10 cellular contexts compared by ENCODE assay signal in genomic region chr1:160058087-160058486, GRCh38. TPM values are rescaled to one million over a fixed set of nuclear protein-coding genes. Genes with fewer than 3 reads are reported as not detected.
DNase-seq lines count a peak whose midpoint lies in the region; ATAC-seq, FAIRE-seq and TF ChIP-seq lines count a peak whose summit lies in the region.
"Had no signal": no experiment of that assay in that cellular context is flagged by ENCODE, and none has a peak within 500 bp of the region (broad histone marks: within the 10 kb centered on the region; RNA-seq: fewer than 3 reads in every experiment).

No MANE protein-coding gene starts in this region.

- H2AFZ ChIP-seq in SK-N-SH (ENCODE audit: low read depth) (no peak overlapping the region), HepG2 (ENCODE audit: low read length) (no peak overlapping the region)

- H3K9ac ChIP-seq in SK-N-SH (no peak overlapping the region), HepG2 (ENCODE audit: insufficient read depth, low read depth, low read length) (no peak overlapping the region)

- H3F3A ChIP-seq in SK-N-SH (replicated peaks; ENCODE audit: insufficient read depth): no peaks in the 10 kb centered on the region

- FAIRE-seq in HepG2 (lab: Jason Lieb, UNC): no peak

- peaks cover 70% of the 10 kb centered on the region for H3K27me3 ChIP-seq in SK-N-SH (ENCODE audit: insufficient read depth)
- no peaks in the 10 kb centered on the region for H3K27me3 ChIP-seq in HepG2 (ENCODE audit: control insufficient read depth in 1 of 2, insufficient read depth in 2 of 2, low read length in 2 of 2)

- H3K27ac ChIP-seq in SK-N-SH (ENCODE audit: low read depth in 2 of 2, low read length in 1 of 2): no peak overlapping the region
- H3K27ac ChIP-seq in HepG2 (ENCODE audit: extremely low read length, insufficient read depth, low read length): no peak overlapping the region
- no peak overlapping the region for H3K27ac ChIP-seq in RWPE1

- H3K79me2 ChIP-seq in SK-N-SH (ENCODE audit: insufficient read depth) (no peaks in the 10 kb centered on the region), HepG2 (ENCODE audit: insufficient read depth, low read length) (no peaks in the 10 kb centered on the region)

- H3K9me3 ChIP-seq in SK-N-SH (no peaks in the 10 kb centered on the region), HepG2 (ENCODE audit: low read length) (no peaks in the 10 kb centered on the region)

- no peak for TF ChIP-seq RAD21 in SK-N-SH (IDR thresholded peaks at IDR 0.05; ENCODE audit: low read length)
- no peak for TF ChIP-seq RAD21 in HepG2 (CRISPR knock-in tag; IDR thresholded peaks at IDR 0.05)

- ATAC-seq in HepG2: no peak

- CTCF ChIA-PET in SK-N-SH (lab: Yijun Ruan, JAX): interaction anchor here (1.1 to 9.8 kb wide), 6 partner anchors 8 to 233 kb away, joined by 3 to 76 read pairs (median 13); partner anchors contain the start of gene KCNJ9
- CTCF ChIA-PET in HepG2 (lab: Yijun Ruan, JAX; ENCODE audit: low intra/inter-chr PET ratio, low total read pairs): no interaction called here
- CTCF ChIA-PET in RWPE1 (lab: Yijun Ruan, JAX): interaction anchor here (0.6 to 2.8 kb wide), 5 partner anchors 9 to 140 kb away, joined by 3 to 10 read pairs (median 3); no protein-coding TSS in a partner anchor

- no TSS peak for BruUV-seq in HepG2 (replicated peaks; lab: Mats Ljungman, UMichigan)

- H3K4me1 ChIP-seq in SK-N-SH (ENCODE audit: control insufficient read depth in 1 of 2, insufficient read depth in 2 of 2, low read depth in 1 of 2, low read length in 1 of 2) (peaks cover 0 to 9% of the 10 kb centered on the region in 2 experiments; a peak in 1 of 4 replicates), HepG2 (ENCODE audit: insufficient read depth, low read length) (peaks cover 81% of the 10 kb centered on the region)

- in situ Hi-C loops in HepG2 (cut with HindIII; ENCODE audit: extremely low pct_ligation_motif_present, low pct_unique_long_range_greater_than_20kb): no loop called here

- no peak overlapping the region for H3K4me3 ChIP-seq in SK-N-SH (ENCODE audit: low read depth in 2 of 2, low read length in 1 of 2)
- H3K4me3 ChIP-seq in HepG2 (replicated peaks in 1 of 3; ENCODE audit: insufficient read depth in 1 of 3, low read depth in 2 of 3, low read length in 3 of 3): no peak overlapping the region

- POLR2A ChIA-PET in SK-N-SH (lab: Yijun Ruan, JAX): no interaction called here
- POLR2A ChIA-PET in HepG2 (lab: Yijun Ruan, JAX): interaction anchor here (1.0 to 1.1 kb wide), 2 partner anchors 9 to 13 kb away, joined by 3 read pairs; no protein-coding TSS in a partner anchor
- POLR2A ChIA-PET in RWPE1 (lab: Yijun Ruan, JAX; ENCODE audit: low non-redundant PET): no interaction called here

- WGBS in SK-N-SH (ENCODE audit: low lambda C conversion rate): 42% methylated on average over 2 of the region's 2 CpGs
- WGBS in HepG2 (ENCODE audit: low lambda C conversion rate): 55% methylated on average over 2 of the region's 2 CpGs

- TF ChIP-seq EP300 in SK-N-SH (IDR thresholded peaks at IDR 0.05; ENCODE audit: borderline replicate concordance in 1 of 2, low read depth in 1 of 2, low read length in 1 of 2) (no peak), HepG2 (IDR thresholded peaks at IDR 0.05; ENCODE audit: low read depth in 2 of 2, low read length in 2 of 2) (no peak), HepG2 (CRISPR knock-in tag; IDR thresholded peaks at IDR 0.05; ENCODE audit: borderline replicate concordance) (no peak)

- H4K20me1 ChIP-seq in SK-N-SH (ENCODE audit: insufficient read depth) (no peaks in the 10 kb centered on the region), HepG2 (ENCODE audit: insufficient read depth, low read length) (no peaks in the 10 kb centered on the region)

- H3K9me2 ChIP-seq in SK-N-SH: no peaks in the 10 kb centered on the region

- intact Hi-C loops in HepG2 (cut with micrococcal nuclease; ENCODE audit: unreplicated experiment): no loop called here

- TF ChIP-seq CTCF in SK-N-SH (IDR thresholded peaks at IDR 0.05): peak; percentile 19; the same call in 1 of the 2 replicates
- TF ChIP-seq CTCF in HepG2 (CRISPR knock-in tag; IDR thresholded peaks at IDR 0.05): peak; percentile 40
- TF ChIP-seq CTCF in RWPE1 (conservative IDR thresholded peaks at IDR 0.05; ENCODE audit: low read depth): no peak

- H3K36me3 ChIP-seq in SK-N-SH (replicated peaks in 1 of 2; ENCODE audit: control insufficient read depth in 1 of 2, insufficient read depth in 2 of 2, low read length in 1 of 2) (no peaks in the 10 kb centered on the region), HepG2 (replicated peaks in 1 of 2; ENCODE audit: control insufficient read depth in 1 of 2, insufficient read depth in 2 of 2, low read length in 2 of 2) (no peaks in the 10 kb centered on the region; a peak in 1 of 5 replicates)

- DNase-seq in GM03348 (ENCODE audit: low spot score): peak; percentile 43
- DNase-seq in SK-N-SH: no peak
- no peak for DNase-seq in HepG2 (ENCODE audit: low spot score)
- no peak for DNase-seq in RWPE1 (ENCODE audit: low spot score)
- DNase-seq in activated CD4-positive, alpha-beta T cell treated with anti-CD3 and anti-CD28 coated beads for 4 hours: no peak
- DNase-seq in NCI-H748 (lab: John Stamatoyannopoulos, UW; ENCODE audit: unreplicated experiment): no peak
- DNase-seq: activated CD4-positive, CD25-positive, alpha-beta regulatory T cell; HCEC 1CT; NCI-H774 had no signal

- no peak for TF ChIP-seq POLR2A in HepG2 (IDR thresholded peaks at IDR 0.05; ENCODE audit: insufficient read depth in 1 of 2, low read depth in 2 of 2, low read length in 2 of 2)

- H3K4me2 ChIP-seq in SK-N-SH (no peak overlapping the region), HepG2 (ENCODE audit: low read depth, low read length) (no peak overlapping the region)

RNA-seq across cellular contexts. Expression of gene KCNJ10, which starts 11.9 kb away (rescaled TPM):
- 0.03 TPM in 1 of 2 replicates, not detected in the other for polyA plus RNA-seq in SK-N-SH (2012; rRNA removed)
- polyA plus RNA-seq in SK-N-SH (2012; cell fraction: cytosol; rRNA removed): not detected in 2 replicates
- polyA plus RNA-seq in SK-N-SH (2012; cell fraction: nucleus; rRNA removed): not detected in 2 replicates
- 4.1 and 4.4 TPM in 2 replicates for total RNA-seq in HepG2 (2016; rRNA removed; fragmentation: Illumina TruSeq; extraction: Trizol)
- 1.3 and 1.6 TPM in 2 replicates for total RNA-seq in HepG2 (2016; cell fraction: cytosol; rRNA removed; fragmentation: Illumina TruSeq; extraction: Trizol; ENCODE audit: low read depth)
- 3.2 and 4.0 TPM in 2 replicates for total RNA-seq in HepG2 (2016; cell fraction: insoluble cytoplasmic fraction; rRNA removed; fragmentation: Illumina TruSeq; extraction: Trizol)
- total RNA-seq in HepG2 (2016; cell fraction: membrane; rRNA removed; fragmentation: Illumina TruSeq; extraction: Trizol): 3.8 and 4.4 TPM in 2 replicates
- 8.4 and 9.2 TPM in 2 replicates for total RNA-seq in HepG2 (2016; cell fraction: nucleus; rRNA removed; fragmentation: Illumina TruSeq; extraction: Trizol)
- 9.9 and 10.3 TPM in 2 replicates for polyA plus RNA-seq in HepG2 (2011; rRNA removed)
- 5.4 and 7.7 TPM in 2 replicates for polyA plus RNA-seq in HepG2 (2011; cell fraction: cytosol; rRNA removed)
- 16.5 and 20.7 TPM in 2 replicates for polyA plus RNA-seq in HepG2 (2011; cell fraction: nucleus; rRNA removed)
- polyA plus RNA-seq in HepG2 (2012): 3.2 and 4.8 TPM in 2 replicates
- 1.4 and 1.8 TPM in 2 replicates for polyA plus RNA-seq in HepG2 (2016; cell fraction: cytosol; fragmentation: Illumina TruSeq; extraction: Trizol; ENCODE audit: low read depth)
- 6.3 and 7.5 TPM in 2 replicates for polyA plus RNA-seq in HepG2 (2016; cell fraction: insoluble cytoplasmic fraction; fragmentation: Illumina TruSeq; extraction: Trizol; ENCODE audit: low read depth)
- 3.7 and 3.9 TPM in 2 replicates for polyA plus RNA-seq in HepG2 (2016; cell fraction: membrane; fragmentation: Illumina TruSeq; extraction: Trizol; ENCODE audit: low read depth)
- 20.4 and 22.0 TPM in 2 replicates for polyA plus RNA-seq in HepG2 (2016; cell fraction: nucleus; fragmentation: Illumina TruSeq; extraction: Trizol; ENCODE audit: insufficient read depth, low read depth)
- polyA minus RNA-seq in HepG2 (2011; rRNA and poly(A)+ RNA removed; ENCODE audit: low replicate concordance): 34.8 TPM in 1 of 2 replicates, not detected in the other
- 4.8 and 5.5 TPM in 2 replicates for polyA minus RNA-seq in HepG2 (2011; cell fraction: cytosol; rRNA and poly(A)+ RNA removed)
- polyA minus RNA-seq in HepG2 (2011; cell fraction: nucleus; rRNA and poly(A)+ RNA removed): 6.7 and 8.1 TPM in 2 replicates
- total RNA-seq: pulmonary artery endothelial cell had no signal

RNA-seq across cellular contexts. Expression of gene KCNJ9, which starts 23.3 kb away (rescaled TPM):
- polyA plus RNA-seq in SK-N-SH (2012; rRNA removed) (0.02 and 0.05 TPM in 2 replicates), HepG2 (2011; rRNA removed) (not detected in 2 replicates)
- 0.01 and 0.03 TPM in 2 replicates for polyA plus RNA-seq in SK-N-SH (2012; cell fraction: cytosol; rRNA removed)
- polyA plus RNA-seq in SK-N-SH (2012; cell fraction: nucleus; rRNA removed): 0.01 TPM in 1 of 2 replicates, not detected in the other
- total RNA-seq in HepG2 (2016; rRNA removed; fragmentation: Illumina TruSeq; extraction: Trizol): not detected in 2 replicates
- not detected in 2 replicates for total RNA-seq in HepG2 (2016; cell fraction: cytosol; rRNA removed; fragmentation: Illumina TruSeq; extraction: Trizol; ENCODE audit: low read depth)
- total RNA-seq in HepG2 (2016; cell fraction: insoluble cytoplasmic fraction; rRNA removed; fragmentation: Illumina TruSeq; extraction: Trizol): not detected in 2 replicates
- not detected in 2 replicates for total RNA-seq in HepG2 (2016; cell fraction: membrane; rRNA removed; fragmentation: Illumina TruSeq; extraction: Trizol)
- not detected in 2 replicates for total RNA-seq in HepG2 (2016; cell fraction: nucleus; rRNA removed; fragmentation: Illumina TruSeq; extraction: Trizol)
- polyA plus RNA-seq in HepG2 (2011; cell fraction: cytosol; rRNA removed): 0.01 TPM in 1 of 2 replicates, not detected in the other
- polyA plus RNA-seq in HepG2 (2011; cell fraction: nucleus; rRNA removed): 0.03 and 0.06 TPM in 2 replicates
- polyA plus RNA-seq in HepG2 (2012): not detected in 2 replicates
- polyA plus RNA-seq in HepG2 (2016; cell fraction: cytosol; fragmentation: Illumina TruSeq; extraction: Trizol; ENCODE audit: low read depth): not detected in 2 replicates
- not detected in 2 replicates for polyA plus RNA-seq in HepG2 (2016; cell fraction: insoluble cytoplasmic fraction; fragmentation: Illumina TruSeq; extraction: Trizol; ENCODE audit: low read depth)
- not detected in 2 replicates for polyA plus RNA-seq in HepG2 (2016; cell fraction: membrane; fragmentation: Illumina TruSeq; extraction: Trizol; ENCODE audit: low read depth)
- polyA plus RNA-seq in HepG2 (2016; cell fraction: nucleus; fragmentation: Illumina TruSeq; extraction: Trizol; ENCODE audit: insufficient read depth, low read depth): not detected in 2 replicates
- not detected in 2 replicates for polyA minus RNA-seq in HepG2 (2011; rRNA and poly(A)+ RNA removed; ENCODE audit: low replicate concordance)
- not detected in 2 replicates for polyA minus RNA-seq in HepG2 (2011; cell fraction: cytosol; rRNA and poly(A)+ RNA removed)
- not detected in 2 replicates for polyA minus RNA-seq in HepG2 (2011; cell fraction: nucleus; rRNA and poly(A)+ RNA removed)
- total RNA-seq: pulmonary artery endothelial cell had no signal

RNA-seq across cellular contexts. Expression of gene PIGM, which starts 26.3 kb away (rescaled TPM):
- 4.0 and 5.1 TPM in 2 replicates for polyA plus RNA-seq in SK-N-SH (2012; rRNA removed)
- polyA plus RNA-seq in SK-N-SH (2012; cell fraction: cytosol; rRNA removed): 5.5 and 6.0 TPM in 2 replicates
- 2.9 and 4.1 TPM in 2 replicates for polyA plus RNA-seq in SK-N-SH (2012; cell fraction: nucleus; rRNA removed)
- 2.9 and 4.6 TPM in 2 replicates for total RNA-seq in HepG2 (2016; rRNA removed; fragmentation: Illumina TruSeq; extraction: Trizol)
- 0.53 and 0.61 TPM in 2 replicates for total RNA-seq in HepG2 (2016; cell fraction: cytosol; rRNA removed; fragmentation: Illumina TruSeq; extraction: Trizol; ENCODE audit: low read depth)
- total RNA-seq in HepG2 (2016; cell fraction: insoluble cytoplasmic fraction; rRNA removed; fragmentation: Illumina TruSeq; extraction: Trizol): 2.7 and 4.5 TPM in 2 replicates
- 1.7 and 2.0 TPM in 2 replicates for total RNA-seq in HepG2 (2016; cell fraction: membrane; rRNA removed; fragmentation: Illumina TruSeq; extraction: Trizol)
- 4.9 and 5.7 TPM in 2 replicates for total RNA-seq in HepG2 (2016; cell fraction: nucleus; rRNA removed; fragmentation: Illumina TruSeq; extraction: Trizol)
- 3.4 TPM in 2 replicates for polyA plus RNA-seq in HepG2 (2011; rRNA removed)
- 2.0 and 2.9 TPM in 2 replicates for polyA plus RNA-seq in HepG2 (2011; cell fraction: cytosol; rRNA removed)
- 2.3 and 3.2 TPM in 2 replicates for polyA plus RNA-seq in HepG2 (2011; cell fraction: nucleus; rRNA removed)
- polyA plus RNA-seq in HepG2 (2012): 3.1 and 4.0 TPM in 2 replicates
- polyA plus RNA-seq in HepG2 (2016; cell fraction: cytosol; fragmentation: Illumina TruSeq; extraction: Trizol; ENCODE audit: low read depth): 0.49 and 0.60 TPM in 2 replicates
- 3.1 and 3.3 TPM in 2 replicates for polyA plus RNA-seq in HepG2 (2016; cell fraction: insoluble cytoplasmic fraction; fragmentation: Illumina TruSeq; extraction: Trizol; ENCODE audit: low read depth)
- polyA plus RNA-seq in HepG2 (2016; cell fraction: membrane; fragmentation: Illumina TruSeq; extraction: Trizol; ENCODE audit: low read depth): 1.3 and 1.6 TPM in 2 replicates
- polyA plus RNA-seq in HepG2 (2016; cell fraction: nucleus; fragmentation: Illumina TruSeq; extraction: Trizol; ENCODE audit: insufficient read depth, low read depth): 7.6 and 8.5 TPM in 2 replicates
- 0.89 and 4.2 TPM in 2 replicates for polyA minus RNA-seq in HepG2 (2011; rRNA and poly(A)+ RNA removed; ENCODE audit: low replicate concordance)
- polyA minus RNA-seq in HepG2 (2011; cell fraction: cytosol; rRNA and poly(A)+ RNA removed): 2.1 and 2.4 TPM in 2 replicates
- 4.0 and 5.3 TPM in 2 replicates for polyA minus RNA-seq in HepG2 (2011; cell fraction: nucleus; rRNA and poly(A)+ RNA removed)

RNA-seq across cellular contexts. Expression of gene IGSF8, which starts 40.3 kb away (rescaled TPM):
- polyA plus RNA-seq in SK-N-SH (2012; rRNA removed) (67.9 and 70.7 TPM in 2 replicates), HepG2 (2011; rRNA removed) (41.0 and 52.1 TPM in 2 replicates)
- 25.4 and 43.9 TPM in 2 replicates for polyA plus RNA-seq in SK-N-SH (2012; cell fraction: cytosol; rRNA removed)
- polyA plus RNA-seq in SK-N-SH (2012; cell fraction: nucleus; rRNA removed): 92.0 and 109 TPM in 2 replicates
- 8.0 and 24.0 TPM in 2 replicates for total RNA-seq in HepG2 (2016; rRNA removed; fragmentation: Illumina TruSeq; extraction: Trizol)
- 1.8 and 1.9 TPM in 2 replicates for total RNA-seq in HepG2 (2016; cell fraction: cytosol; rRNA removed; fragmentation: Illumina TruSeq; extraction: Trizol; ENCODE audit: low read depth)
- 7.7 and 25.9 TPM in 2 replicates for total RNA-seq in HepG2 (2016; cell fraction: insoluble cytoplasmic fraction; rRNA removed; fragmentation: Illumina TruSeq; extraction: Trizol)
- total RNA-seq in HepG2 (2016; cell fraction: membrane; rRNA removed; fragmentation: Illumina TruSeq; extraction: Trizol): 3.4 and 4.0 TPM in 2 replicates
- total RNA-seq in HepG2 (2016; cell fraction: nucleus; rRNA removed; fragmentation: Illumina TruSeq; extraction: Trizol): 24.1 and 29.5 TPM in 2 replicates
- 36.7 and 58.5 TPM in 2 replicates for polyA plus RNA-seq in HepG2 (2011; cell fraction: cytosol; rRNA removed)
- polyA plus RNA-seq in HepG2 (2011; cell fraction: nucleus; rRNA removed): 81.8 and 93.4 TPM in 2 replicates
- polyA plus RNA-seq in HepG2 (2012): 24.4 and 32.1 TPM in 2 replicates
- 1.6 and 1.8 TPM in 2 replicates for polyA plus RNA-seq in HepG2 (2016; cell fraction: cytosol; fragmentation: Illumina TruSeq; extraction: Trizol; ENCODE audit: low read depth)
- 7.6 and 8.9 TPM in 2 replicates for polyA plus RNA-seq in HepG2 (2016; cell fraction: insoluble cytoplasmic fraction; fragmentation: Illumina TruSeq; extraction: Trizol; ENCODE audit: low read depth)
- 2.6 and 3.2 TPM in 2 replicates for polyA plus RNA-seq in HepG2 (2016; cell fraction: membrane; fragmentation: Illumina TruSeq; extraction: Trizol; ENCODE audit: low read depth)
- 46.1 TPM in 2 replicates for polyA plus RNA-seq in HepG2 (2016; cell fraction: nucleus; fragmentation: Illumina TruSeq; extraction: Trizol; ENCODE audit: insufficient read depth, low read depth)
- 27.5 and 60.2 TPM in 2 replicates for polyA minus RNA-seq in HepG2 (2011; rRNA and poly(A)+ RNA removed; ENCODE audit: low replicate concordance)
- 25.5 and 26.7 TPM in 2 replicates for polyA minus RNA-seq in HepG2 (2011; cell fraction: cytosol; rRNA and poly(A)+ RNA removed)
- 11.6 and 14.0 TPM in 2 replicates for polyA minus RNA-seq in HepG2 (2011; cell fraction: nucleus; rRNA and poly(A)+ RNA removed)

RNA-seq across cellular contexts. Expression of gene ATP1A2, which starts 57.5 kb away (rescaled TPM):
- polyA plus RNA-seq in SK-N-SH (2012; rRNA removed) (0.07 and 0.10 TPM in 2 replicates), HepG2 (2011; rRNA removed) (0.16 TPM in 2 replicates)
- 0.01 TPM in 1 of 2 replicates, not detected in the other for polyA plus RNA-seq in SK-N-SH (2012; cell fraction: cytosol; rRNA removed)
- 0.06 and 0.07 TPM in 2 replicates for polyA plus RNA-seq in SK-N-SH (2012; cell fraction: nucleus; rRNA removed)
- total RNA-seq in HepG2 (2016; rRNA removed; fragmentation: Illumina TruSeq; extraction: Trizol): not detected in 2 replicates
- not detected in 2 replicates for total RNA-seq in HepG2 (2016; cell fraction: cytosol; rRNA removed; fragmentation: Illumina TruSeq; extraction: Trizol; ENCODE audit: low read depth)
- total RNA-seq in HepG2 (2016; cell fraction: insoluble cytoplasmic fraction; rRNA removed; fragmentation: Illumina TruSeq; extraction: Trizol): 0.02 TPM in 1 of 2 replicates, not detected in the other
- 0.03 TPM in 1 of 2 replicates, not detected in the other for total RNA-seq in HepG2 (2016; cell fraction: membrane; rRNA removed; fragmentation: Illumina TruSeq; extraction: Trizol)
- total RNA-seq in HepG2 (2016; cell fraction: nucleus; rRNA removed; fragmentation: Illumina TruSeq; extraction: Trizol): not detected in 2 replicates
- 0.04 and 0.16 TPM in 2 replicates for polyA plus RNA-seq in HepG2 (2011; cell fraction: cytosol; rRNA removed)
- 0.50 and 1.3 TPM in 2 replicates for polyA plus RNA-seq in HepG2 (2011; cell fraction: nucleus; rRNA removed)
- 0.16 and 0.95 TPM in 2 replicates for polyA plus RNA-seq in HepG2 (2012)
- polyA plus RNA-seq in HepG2 (2016; cell fraction: cytosol; fragmentation: Illumina TruSeq; extraction: Trizol; ENCODE audit: low read depth): not detected in 2 replicates
- not detected in 2 replicates for polyA plus RNA-seq in HepG2 (2016; cell fraction: insoluble cytoplasmic fraction; fragmentation: Illumina TruSeq; extraction: Trizol; ENCODE audit: low read depth)
- polyA plus RNA-seq in HepG2 (2016; cell fraction: membrane; fragmentation: Illumina TruSeq; extraction: Trizol; ENCODE audit: low read depth): not detected in 2 replicates
- not detected in 2 replicates for polyA plus RNA-seq in HepG2 (2016; cell fraction: nucleus; fragmentation: Illumina TruSeq; extraction: Trizol; ENCODE audit: insufficient read depth, low read depth)
- 0.07 and 0.44 TPM in 2 replicates for polyA minus RNA-seq in HepG2 (2011; rRNA and poly(A)+ RNA removed; ENCODE audit: low replicate concordance)
- polyA minus RNA-seq in HepG2 (2011; cell fraction: cytosol; rRNA and poly(A)+ RNA removed): 0.18 and 0.79 TPM in 2 replicates
- 0.26 and 0.37 TPM in 2 replicates for polyA minus RNA-seq in HepG2 (2011; cell fraction: nucleus; rRNA and poly(A)+ RNA removed)
- total RNA-seq: pulmonary artery endothelial cell had no signal
